Comparison of ENCODE assay signal across 8 cellular contexts in genomic region chr6:99612551-99613397, GRCh38. TPM values are rescaled to one million over a fixed set of nuclear protein-coding genes. Genes with fewer than 3 reads are reported as not detected.
DNase-seq lines count a peak whose midpoint lies in the region; ATAC-seq and TF ChIP-seq lines count a peak whose summit lies in the region.

No MANE protein-coding gene starts in this region.

- H3K27me3 Mint-ChIP-seq in activated B cell treated with CpG ODN at 0.5 μM for 24 hours (peaks cover 70% of the 10 kb centered on the region), nephron (ENCODE audit: low read depth) (peaks cover 98% of the 10 kb centered on the region)

- H3K4me1 Mint-ChIP-seq in activated B cell treated with CpG ODN at 0.5 μM for 24 hours (peaks cover 20% of the 10 kb centered on the region), nephron (peaks cover 8% of the 10 kb centered on the region)

- POLR2A ChIA-PET in HEK293T (lab: Yijun Ruan, JAX), result interaction anchor here (1.0 to 2.5 kb wide), 6 partner anchors 9 to 211 kb away, joined by 3 to 18 read pairs (median 4); partner anchors contain the start of gene CCNC
- POLR2A ChIA-PET in activated B cell treated with CpG ODN at 0.5 μM for 24 hours (lab: Charles Lee), result interaction anchor here (1.5 kb wide), 1 partner anchor 24 kb away, joined by 4 read pairs; no protein-coding TSS in a partner anchor

- no peak for ATAC-seq in activated B cell treated with CpG ODN at 0.5 μM for 24 hours (ENCODE audit: low read depth)

- TF ChIP-seq CTCF in activated B cell treated with CpG ODN at 0.5 μM for 24 hours (IDR thresholded peaks at IDR 0.05), result no peak
- no peak for TF ChIP-seq CTCF in nephron (IDR thresholded peaks at IDR 0.05; ENCODE audit: unreplicated experiment in 3 of 3)

- peaks cover 2% of the 10 kb centered on the region for H3K9me3 Mint-ChIP-seq in activated B cell treated with CpG ODN at 0.5 μM for 24 hours
- H3K9me3 Mint-ChIP-seq in nephron, result peaks cover 5% of the 10 kb centered on the region

- H3K4me3 Mint-ChIP-seq in activated B cell treated with CpG ODN at 0.5 μM for 24 hours (peak overlapping the region; percentile 46), nephron (peak overlapping the region; percentile 47 to 53 (median 52))

- no peaks in the 10 kb centered on the region for H3K36me3 Mint-ChIP-seq in activated B cell treated with CpG ODN at 0.5 μM for 24 hours (ENCODE audit: low read depth)
- no peaks in the 10 kb centered on the region for H3K36me3 Mint-ChIP-seq in nephron (ENCODE audit: low read depth)

- CTCF ChIA-PET in HEK293T (lab: Yijun Ruan, JAX) (interaction anchor here (0.6 to 2.5 kb wide), 3 partner anchors 24 to 645 kb away, joined by 3 to 12 read pairs (median 4); no protein-coding TSS in a partner anchor), activated B cell treated with CpG ODN at 0.5 μM for 24 hours (lab: Charles Lee) (interaction anchor here (1.2 kb wide), 1 partner anchor 7 kb away, joined by 3 read pairs; no protein-coding TSS in a partner anchor)

- H3K27ac Mint-ChIP-seq in activated B cell treated with CpG ODN at 0.5 μM for 24 hours, result no peak overlapping the region
- no peak overlapping the region for H3K27ac Mint-ChIP-seq in nephron

- intact Hi-C loops in activated B cell treated with CpG ODN at 0.5 μM for 24 hours (cut with micrococcal nuclease), result loop anchor here (1.0 to 5.0 kb wide), 3 partner anchors 44 to 855 kb away; partner anchors contain the start of gene CCNC

- DNase-seq in DMS 273 (lab: John Stamatoyannopoulos, UW; ENCODE audit: unreplicated experiment) (peak; percentile 92), HEK293T (ENCODE audit: extremely low spot score) (no peak), activated B cell treated with CpG ODN at 0.5 μM for 24 hours (no peak), hippocampal formation (lab: John Stamatoyannopoulos, UW) (no peak), hepatic stellate cell (ENCODE audit: low spot score) (no peak), SKM-1 (lab: John Stamatoyannopoulos, UW; ENCODE audit: unreplicated experiment) (no peak), ureter (ENCODE audit: low spot score) (no peak)

TF ChIP-seq in HEK293T, 16 proteins besides CTCF, POLR2A, EP300 and RAD21:
- no peak for TF ChIP-seq FOXM1 (IDR thresholded peaks at IDR 0.05; ENCODE audit: borderline replicate concordance)
- TF ChIP-seq L3MBTL2 (conservative IDR thresholded peaks at IDR 0.05), result peak; percentile 35; the same call in 1 of the 2 replicates
- no peak for TF ChIP-seq TARDBP (IDR thresholded peaks at IDR 0.05)

RNA-seq across cellular contexts. Expression of gene PRDM13, which starts 6.1 kb away (rescaled TPM):
- total RNA-seq in activated B cell treated with CpG ODN at 0.5 μM for 24 hours, result 0.07 TPM in 1 of 2 replicates, not detected in the other
- not detected for total RNA-seq in ureter

RNA-seq across cellular contexts. Expression of gene CCNC, which starts 44.3 kb away (rescaled TPM):
- total RNA-seq in activated B cell treated with CpG ODN at 0.5 μM for 24 hours, result 50.4 and 51.6 TPM in 2 replicates
- 44.6 TPM for total RNA-seq in ureter
